8 cellular contexts compared by ENCODE assay signal in genomic region chr6:32627831-32628230, GRCh38. TPM values are rescaled to one million over a fixed set of nuclear protein-coding genes. Genes with fewer than 3 reads are reported as not detected.
A peak's percentile ranks its signal among the peaks of the same experiment; 100 is the strongest.
DNase-seq lines count a peak whose midpoint lies in the region; ATAC-seq, FAIRE-seq and TF ChIP-seq lines count a peak whose summit lies in the region.

No MANE protein-coding gene starts in this region.

- TF ChIP-seq POLR2A in GM12891 (IDR thresholded peaks at IDR 0.05; ENCODE audit: low read depth, low read length) (peak; percentile 49; the same call in 1 of the 2 replicates), GM12878 (IDR thresholded peaks at IDR 0.05; ENCODE audit: low read depth, low read length) (no peak)

- WGBS in GM12878 (ENCODE audit: insufficient coverage, insufficient replicate concordance, low lambda C conversion rate, missing lambda C conversion rate): 18% methylated on average over 3 of the region's 3 CpGs

- intact Hi-C loops in GM12878 (cut with micrococcal nuclease; ENCODE audit: unreplicated experiment): no loop called here

- RAD21 ChIA-PET in GM12878 (lab: Charles Lee; ENCODE audit: unreplicated experiment): interaction anchor here (1.0 to 1.8 kb wide), 2 partner anchors 50 to 64 kb away, joined by 3 to 5 read pairs; no protein-coding TSS in a partner anchor

- no peaks in the 10 kb centered on the region for H3K27me3 ChIP-seq in GM12878 (replicated peaks in 1 of 2; ENCODE audit: control insufficient read depth in 2 of 2, insufficient read depth in 2 of 2, low read length in 1 of 2)

- H3K79me2 ChIP-seq in GM12878 (ENCODE audit: control insufficient read depth, insufficient read depth, low read length): no peaks in the 10 kb centered on the region; the same call in 1 of the 2 replicates

- FAIRE-seq in GM12891 (lab: Jason Lieb, UNC): peak; percentile 84
- no peak for FAIRE-seq in GM12878 (lab: Jason Lieb, UNC)

- SMC1A ChIA-PET in GM12878 (lab: Charles Lee; ENCODE audit: uncharacterized antibody, unreplicated experiment): interaction anchor here (0.6 to 0.7 kb wide), 2 partner anchors 8 to 10 kb away, joined by 3 to 7 read pairs; no protein-coding TSS in a partner anchor

- no peak for TF ChIP-seq RAD21 in GM12878 (IDR thresholded peaks at IDR 0.05; ENCODE audit: insufficient read depth, low read depth, low read length)

- no peak overlapping the region for H3K9ac ChIP-seq in GM12878 (ENCODE audit: control insufficient read depth, insufficient read depth, low read length)

- no peaks in the 10 kb centered on the region for H4K20me1 ChIP-seq in GM12878 (ENCODE audit: control insufficient read depth, insufficient read depth)

- no peak for TF ChIP-seq CTCF in GM12878 (IDR thresholded peaks at IDR 0.05 in 2 of 3, conservative IDR thresholded peaks at IDR 0.05 in 1 of 3; ENCODE audit: control insufficient read depth in 2 of 3, extremely low read depth in 1 of 3, insufficient read depth in 1 of 3, low read depth in 3 of 3, low read length in 3 of 3)

- no peak for DNase-seq in GM12891 (ENCODE audit: insufficient read length, low spot score)
- peak; percentile 55 for DNase-seq in GM12878 (ENCODE audit: low read depth, low spot score)
- peak; percentile 9 for DNase-seq in non-pigmented ciliary epithelial cell (ENCODE audit: low read depth)
- no peak for DNase-seq in GF-D8 (lab: John Stamatoyannopoulos, UW)
- no peak for DNase-seq in NCI-H187 treated with DMSO at 0.1 percent for 48 hours (lab: John Stamatoyannopoulos, UW)
- DNase-seq in SHP77 treated with DMSO at 0.1 percent for 48 hours (lab: John Stamatoyannopoulos, UW): no peak

- in situ Hi-C loops in GM12878 (cut with MboI): no loop called here

- BruUV-seq in GM12878 (replicated peaks; lab: Mats Ljungman, UMichigan): no TSS peak

- no peak overlapping the region for H3K4me3 ChIP-seq in GM12878

- 0 out of 2 replicates have a peak overlapping the region, but pooled peaks have one; percentile 17 for H3K4me2 ChIP-seq in GM12878 (ENCODE audit: control insufficient read depth, insufficient read depth)

- H2AFZ ChIP-seq in GM12878 (ENCODE audit: control insufficient read depth, low read depth, low read length): no peak overlapping the region

- no peak for TF ChIP-seq EP300 in GM12878 (IDR thresholded peaks at IDR 0.05; ENCODE audit: borderline replicate concordance in 1 of 2, control insufficient read depth in 1 of 2, low read depth in 2 of 2, low read length in 2 of 2)

- ATAC-seq in HG03565 (IDR thresholded peaks at IDR 0.05; ENCODE audit: unreplicated experiment) (peak; percentile 30), GM12878 (peak; percentile 57), HG03520 (IDR thresholded peaks at IDR 0.05; ENCODE audit: unreplicated experiment) (no peak)

- no peaks in the 10 kb centered on the region for H3K9me3 ChIP-seq in GM12878 (replicated peaks; ENCODE audit: control insufficient read depth, insufficient read depth, low read length)

- CTCF ChIA-PET in GM12878 (lab: Yijun Ruan, JAX): interaction anchor here (0.8 kb wide), 1 partner anchor 62 kb away, joined by 4 read pairs; no protein-coding TSS in a partner anchor

- no peaks in the 10 kb centered on the region for H3K36me3 ChIP-seq in GM12878 (ENCODE audit: control insufficient read depth in 2 of 2, insufficient read depth in 2 of 2, low read length in 1 of 2)

- peaks cover 5% of the 10 kb centered on the region for H3K4me1 ChIP-seq in GM12878 (ENCODE audit: control insufficient read depth, insufficient read depth, low read length)

- POLR2A ChIA-PET in GM12878 (lab: Charles Lee): interaction anchor here (0.7 to 2.0 kb wide), 6 partner anchors 10 to 239 kb away, joined by 3 to 16 read pairs (median 4); partner anchors contain the start of genes HLA-DQA1 and HLA-DQB1

- peak overlapping the region; percentile 25; the same call in 1 of the 2 replicates for H3K27ac ChIP-seq in GM12878 (ENCODE audit: control insufficient read depth, insufficient read depth)

TF ChIP-seq in GM12891, 5 proteins besides CTCF, POLR2A, EP300 and RAD21:
- no peak for TF ChIP-seq POU2F2 (IDR thresholded peaks at IDR 0.05; ENCODE audit: low read depth, low read length)
- TF ChIP-seq TAF1 (IDR thresholded peaks at IDR 0.05; ENCODE audit: low read depth, low read length): peak; percentile 38; the same call in 1 of the 2 replicates

TF ChIP-seq in GM12878, 131 proteins besides CTCF, POLR2A, EP300 and RAD21:
- TF ChIP-seq NFYA (IDR thresholded peaks at IDR 0.05; ENCODE audit: borderline replicate concordance, low read depth, low read length): no peak
- TF ChIP-seq TAF1 (IDR thresholded peaks at IDR 0.05; ENCODE audit: borderline replicate concordance, low read depth, low read length): peak; percentile 33; the same call in 1 of the 2 replicates
- TF ChIP-seq FOS (IDR thresholded peaks at IDR 0.05; ENCODE audit: borderline replicate concordance, extremely low read depth, insufficient read length): no peak
- peak; percentile 89 for TF ChIP-seq CREB1 (IDR thresholded peaks at IDR 0.05; ENCODE audit: low read depth)
- TF ChIP-seq RUNX3 (IDR thresholded peaks at IDR 0.05; ENCODE audit: low read length): 0 out of 2 replicates have a peak, but pooled peaks have one; percentile 24
- TF ChIP-seq EED (IDR thresholded peaks at IDR 0.05; ENCODE audit: low read depth): no peak
- peak; percentile 68 for TF ChIP-seq CREM (IDR thresholded peaks at IDR 0.05; ENCODE audit: low read depth)
- TF ChIP-seq RELA (IDR thresholded peaks at IDR 0.05; ENCODE audit: borderline replicate concordance, partially characterized antibody): no peak
- peak; percentile 93 for TF ChIP-seq RFX5 (IDR thresholded peaks at IDR 0.05; ENCODE audit: low read depth, low read length)

RNA-seq across cellular contexts. Expression of gene HLA-DQA1, which starts 9.4 kb away (rescaled TPM):
- 1,375 TPM for polyA plus RNA-seq in GM12891 (2012; ENCODE audit: low read depth, missing spikeins)
- 554 and 568 TPM in 2 replicates for total RNA-seq in GM12878 (2013; cell fraction: nucleolus; rRNA removed)
- 395 and 433 TPM in 2 replicates for total RNA-seq in GM12878 (2014; rRNA removed)
- 498 and 529 TPM in 2 replicates for total RNA-seq in GM12878 (2014; rRNA removed; fragmentation: Illumina TruSeq; extraction: Trizol)
- 664 and 712 TPM in 2 replicates for total RNA-seq in GM12878 (2021)
- polyA plus RNA-seq in GM12878 (2011; ENCODE audit: low read depth): 695 TPM
- 1,353 and 1,769 TPM in 2 replicates for polyA plus RNA-seq in GM12878 (2011; rRNA removed)
- polyA plus RNA-seq in GM12878 (2011; cell fraction: cytosol; rRNA removed): 1,120 and 1,165 TPM in 2 replicates
- polyA plus RNA-seq in GM12878 (2011; cell fraction: nucleus; rRNA removed): 377 and 747 TPM in 2 replicates
- 836 and 943 TPM in 2 replicates for polyA plus RNA-seq in GM12878 (2012)
- 792 and 799 TPM in 2 replicates for polyA plus RNA-seq in GM12878 (2014; fragmentation: Illumina TruSeq; extraction: Trizol)
- 100 to 1,000 TPM; 327 to 423 TPM for polyA plus RNA-seq in GM12878 (2014; fragmentation: Nextera tagmentation; extraction: Ambion mirVana)
- polyA plus RNA-seq in GM12878 (2014; rRNA removed): 515 and 552 TPM in 2 replicates
- 100 to 1,000 TPM; 289 to 291 TPM for polyA plus RNA-seq in GM12878 (2016; fragmentation: Nextera tagmentation; extraction: Ambion mirVana)
- 1,376 and 1,606 TPM in 2 replicates for polyA minus RNA-seq in GM12878 (2011; rRNA and poly(A)+ RNA removed)
- polyA minus RNA-seq in GM12878 (2011; cell fraction: cytosol; rRNA and poly(A)+ RNA removed): 271 and 297 TPM in 2 replicates
- polyA minus RNA-seq in GM12878 (2011; cell fraction: nucleus; rRNA and poly(A)+ RNA removed): 136 and 138 TPM in 2 replicates

RNA-seq across cellular contexts. Expression of gene HLA-DRB1, which starts 38.2 kb away (rescaled TPM):
- 1,438 TPM for polyA plus RNA-seq in GM12891 (2012; ENCODE audit: low read depth, missing spikeins)
- total RNA-seq in GM12878 (2013; cell fraction: nucleolus; rRNA removed): 285 and 299 TPM in 2 replicates
- total RNA-seq in GM12878 (2014; rRNA removed) (585 and 596 TPM in 2 replicates), GM12878 (2014; rRNA removed; fragmentation: Illumina TruSeq; extraction: Trizol) (543 and 546 TPM in 2 replicates), GM12878 (2021) (718 and 768 TPM in 2 replicates)
- 440 TPM for polyA plus RNA-seq in GM12878 (2011; ENCODE audit: low read depth)
- polyA plus RNA-seq in GM12878 (2011; rRNA removed) (684 and 1,082 TPM in 2 replicates), GM12878 (2014; fragmentation: Illumina TruSeq; extraction: Trizol) (462 and 549 TPM in 2 replicates), GM12878 (2014; fragmentation: Nextera tagmentation; extraction: Ambion mirVana) (100 to 1,000 TPM; 312 to 364 TPM), GM12878 (2014; rRNA removed) (623 and 640 TPM in 2 replicates), GM12878 (2016; fragmentation: Nextera tagmentation; extraction: Ambion mirVana) (100 to 1,000 TPM; 839 to 871 TPM)
- 1,851 and 2,227 TPM in 2 replicates for polyA plus RNA-seq in GM12878 (2011; cell fraction: cytosol; rRNA removed)
- 730 and 992 TPM in 2 replicates for polyA plus RNA-seq in GM12878 (2011; cell fraction: nucleus; rRNA removed)
- 697 and 802 TPM in 2 replicates for polyA plus RNA-seq in GM12878 (2012)
- polyA minus RNA-seq in GM12878 (2011; rRNA and poly(A)+ RNA removed): 527 and 1,029 TPM in 2 replicates
- 229 and 257 TPM in 2 replicates for polyA minus RNA-seq in GM12878 (2011; cell fraction: cytosol; rRNA and poly(A)+ RNA removed)
- polyA minus RNA-seq in GM12878 (2011; cell fraction: nucleus; rRNA and poly(A)+ RNA removed): 78.9 and 81.7 TPM in 2 replicates

RNA-seq across cellular contexts. Expression of gene HLA-DQB1, which starts 38.6 kb away (rescaled TPM):
- polyA plus RNA-seq in GM12891 (2012; ENCODE audit: low read depth, missing spikeins): 616 TPM
- 33.4 and 35.5 TPM in 2 replicates for total RNA-seq in GM12878 (2013; cell fraction: nucleolus; rRNA removed)
- total RNA-seq in GM12878 (2014; rRNA removed): 127 and 148 TPM in 2 replicates
- 70.6 and 77.7 TPM in 2 replicates for total RNA-seq in GM12878 (2014; rRNA removed; fragmentation: Illumina TruSeq; extraction: Trizol)
- 119 and 121 TPM in 2 replicates for total RNA-seq in GM12878 (2021)
- 59.9 TPM for polyA plus RNA-seq in GM12878 (2011; ENCODE audit: low read depth)
- polyA plus RNA-seq in GM12878 (2011; rRNA removed): 253 and 403 TPM in 2 replicates
- 441 and 443 TPM in 2 replicates for polyA plus RNA-seq in GM12878 (2011; cell fraction: cytosol; rRNA removed)
- polyA plus RNA-seq in GM12878 (2011; cell fraction: nucleus; rRNA removed): 161 and 278 TPM in 2 replicates
- 229 and 247 TPM in 2 replicates for polyA plus RNA-seq in GM12878 (2012)
- 46.4 and 73.9 TPM in 2 replicates for polyA plus RNA-seq in GM12878 (2014; fragmentation: Illumina TruSeq; extraction: Trizol)
- polyA plus RNA-seq in GM12878 (2014; fragmentation: Nextera tagmentation; extraction: Ambion mirVana): 10 to 100 TPM; 38.1 to 66.1 TPM
- polyA plus RNA-seq in GM12878 (2014; rRNA removed): 106 and 112 TPM in 2 replicates
- 10 to 100 TPM; 85.5 to 97.3 TPM for polyA plus RNA-seq in GM12878 (2016; fragmentation: Nextera tagmentation; extraction: Ambion mirVana)
- 133 and 245 TPM in 2 replicates for polyA minus RNA-seq in GM12878 (2011; rRNA and poly(A)+ RNA removed)
- 80.3 and 81.3 TPM in 2 replicates for polyA minus RNA-seq in GM12878 (2011; cell fraction: cytosol; rRNA and poly(A)+ RNA removed)
- polyA minus RNA-seq in GM12878 (2011; cell fraction: nucleus; rRNA and poly(A)+ RNA removed): 64.9 and 68.1 TPM in 2 replicates

Comparison
In these comparisons a context has a peak if more than half of its experiments do, and no peak if none do; other contexts are left out.
1. DNase-seq: peak in GM12878 (single experiment) and non-pigmented ciliary epithelial cell (single experiment); none in GM12891 (single experiment), GF-D8 (single experiment), NCI-H187 treated with DMSO at 0.1 percent for 48 hours (single experiment) and SHP77 treated with DMSO at 0.1 percent for 48 hours (single experiment).